14 cellular contexts compared by ENCODE assay signal in genomic region chr7:135166338-135166989, GRCh38. TPM values are rescaled to one million over a fixed set of nuclear protein-coding genes. Genes with fewer than 3 reads are reported as not detected.
DNase-seq lines count a peak whose midpoint lies in the region; ATAC-seq lines count a peak whose summit lies in the region.
"Had no signal": no experiment of that assay in that cellular context is flagged by ENCODE, and none has a peak within 500 bp of the region (broad histone marks: within the 10 kb centered on the region; RNA-seq: fewer than 3 reads in every experiment).

No MANE protein-coding gene starts in this region.

- H3K9me3 Mint-ChIP-seq in T-helper 1 cell treated with Interleukin-12 subunit alpha and Interleukin-12 subunit beta and Interleukin-4 antibody, amounts not matched to agents 30 μg/mL and 1 μg/mL, for 36 hours = peaks cover 7% of the 10 kb centered on the region
- peaks cover 9 to 12% of the 10 kb centered on the region in 2 donors for H3K9me3 Mint-ChIP-seq in activated naive CD4-positive, alpha-beta T cell treated with anti-CD3 and anti-CD28 coated beads, Interleukin-2, amount 50 U/mL, for 72 hours
- peaks cover 12 to 15% of the 10 kb centered on the region in 2 donors for H3K9me3 Mint-ChIP-seq in stimulated activated naive CD8-positive, alpha-beta T cell treated with anti-CD3 and anti-CD28 coated beads, Interleukin-15, amount 100 ng/mL, for 72 hours

- no peaks in the 10 kb centered on the region for H3K27me3 Mint-ChIP-seq in T-helper 1 cell treated with Interleukin-12 subunit alpha and Interleukin-12 subunit beta and Interleukin-4 antibody, amounts not matched to agents 30 μg/mL and 1 μg/mL, for 36 hours (ENCODE audit: low read depth)
- H3K27me3 Mint-ChIP-seq in stimulated activated naive CD8-positive, alpha-beta T cell treated with anti-CD3 and anti-CD28 coated beads, Interleukin-15, amount 100 ng/mL, for 72 hours = no peaks in the 10 kb centered on the region

- no peak for DNase-seq in T-helper 1 cell
- DNase-seq in activated naive CD4-positive, alpha-beta T cell treated with anti-CD3 and anti-CD28 coated beads, Interleukin-2, amount 50 U/mL, for 72 hours (ENCODE audit: low spot score in 2 of 2) = no peak
- DNase-seq in left lobe of liver (ENCODE audit: low spot score) = no peak
- DNase-seq in stimulated activated naive CD8-positive, alpha-beta T cell treated with anti-CD3 and anti-CD28 coated beads, Interleukin-15, amount 100 ng/mL, for 72 hours = no peak
- DNase-seq in HUDEP-2 (lab: John Stamatoyannopoulos, UW; ENCODE audit: unreplicated experiment in 76 of 76) = no peak
- DNase-seq in pons (ENCODE audit: low spot score) = no peak
- DNase-seq: activated CD4-positive, CD25-positive, alpha-beta regulatory T cell treated with anti-CD3 and anti-CD28 coated beads, Interleukin-2, amount 50 U/mL, for 72 hours; DMS 273 treated with DMSO at 0.1 percent for 48 hours; MM.1S; mucosa of descending colon; NCI-H524 had no signal

- H3K4me1 Mint-ChIP-seq in T-helper 1 cell treated with Interleukin-12 subunit alpha and Interleukin-12 subunit beta and Interleukin-4 antibody, amounts not matched to agents 30 μg/mL and 1 μg/mL, for 36 hours (ENCODE audit: low read depth) = peaks cover 44% of the 10 kb centered on the region
- peaks cover 84% of the 10 kb centered on the region for H3K4me1 Mint-ChIP-seq in stimulated activated naive CD8-positive, alpha-beta T cell treated with anti-CD3 and anti-CD28 coated beads, Interleukin-15, amount 100 ng/mL, for 72 hours

- no peak for ATAC-seq in activated naive CD4-positive, alpha-beta T cell treated with anti-CD3 and anti-CD28 coated beads, Interleukin-2, amount 50 U/mL, for 72 hours
- peak; percentile 1 for ATAC-seq in left lobe of liver
- ATAC-seq in stimulated activated naive CD8-positive, alpha-beta T cell treated with anti-CD3 and anti-CD28 coated beads, Interleukin-15, amount 100 ng/mL, for 72 hours = no peak
- no peak for ATAC-seq in GM19397 (IDR thresholded peaks at IDR 0.05; ENCODE audit: unreplicated experiment)
- ATAC-seq: mucosa of descending colon had no signal

- peaks cover 40% of the 10 kb centered on the region for H3K36me3 Mint-ChIP-seq in T-helper 1 cell treated with Interleukin-12 subunit alpha and Interleukin-12 subunit beta and Interleukin-4 antibody, amounts not matched to agents 30 μg/mL and 1 μg/mL, for 36 hours (ENCODE audit: low read depth)
- peaks cover 44 to 69% of the 10 kb centered on the region in 2 donors for H3K36me3 Mint-ChIP-seq in activated naive CD4-positive, alpha-beta T cell treated with anti-CD3 and anti-CD28 coated beads, Interleukin-2, amount 50 U/mL, for 72 hours

- H3K4me3 Mint-ChIP-seq in T-helper 1 cell treated with Interleukin-12 subunit alpha and Interleukin-12 subunit beta and Interleukin-4 antibody, amounts not matched to agents 30 μg/mL and 1 μg/mL, for 36 hours = peak overlapping the region; percentile 12
- peak overlapping the region; percentile 41 to 42 for H3K4me3 Mint-ChIP-seq in stimulated activated naive CD8-positive, alpha-beta T cell treated with anti-CD3 and anti-CD28 coated beads, Interleukin-15, amount 100 ng/mL, for 72 hours

- H3K27ac Mint-ChIP-seq in T-helper 1 cell treated with Interleukin-12 subunit alpha and Interleukin-12 subunit beta and Interleukin-4 antibody, amounts not matched to agents 30 μg/mL and 1 μg/mL, for 36 hours = peak overlapping the region; percentile 57
- H3K27ac Mint-ChIP-seq in activated naive CD4-positive, alpha-beta T cell treated with anti-CD3 and anti-CD28 coated beads, Interleukin-2, amount 50 U/mL, for 72 hours = peak overlapping the region; percentile 82 to 95
- H3K27ac Mint-ChIP-seq in stimulated activated naive CD8-positive, alpha-beta T cell treated with anti-CD3 and anti-CD28 coated beads, Interleukin-15, amount 100 ng/mL, for 72 hours = peak overlapping the region; percentile 63 to 72

RNA-seq across cellular contexts. Expression of gene CYREN, which starts 4.0 kb away (rescaled TPM):
- total RNA-seq in activated naive CD4-positive, alpha-beta T cell treated with anti-CD3 and anti-CD28 coated beads, Interleukin-2, amount 50 U/mL, for 72 hours = 10 to 100 TPM; 27.2 to 28.2 TPM
- total RNA-seq in left lobe of liver = 15.0 TPM

RNA-seq across cellular contexts. Expression of gene TMEM140, which starts 18.6 kb away (rescaled TPM):
- total RNA-seq in activated naive CD4-positive, alpha-beta T cell treated with anti-CD3 and anti-CD28 coated beads, Interleukin-2, amount 50 U/mL, for 72 hours = 10 to 100 TPM in 1 of 2 donors, 1 to 10 TPM in 1; 8.3 to 13.6 TPM
- 32.4 TPM for total RNA-seq in left lobe of liver
- total RNA-seq: smooth muscle cell had no signal

RNA-seq across cellular contexts. Expression of gene WDR91, which starts 44.9 kb away (rescaled TPM):
- total RNA-seq in activated naive CD4-positive, alpha-beta T cell treated with anti-CD3 and anti-CD28 coated beads, Interleukin-2, amount 50 U/mL, for 72 hours = 10 to 100 TPM in 1 of 2 donors, 1 to 10 TPM in 1; 9.9 to 13.7 TPM
- total RNA-seq in left lobe of liver = 9.3 TPM
